Comparison of ENCODE assay signal across 26 cellular contexts in genomic region chr1:112316254-112316653, GRCh38.
"Had no signal": no experiment of that assay in that cellular context is flagged by ENCODE, and none has a peak within 500 bp of the region (broad histone marks: within the 10 kb centered on the region; RNA-seq: fewer than 3 reads in every experiment).

No MANE protein-coding gene starts in this region.

- H3K27ac ChIP-seq: breast epithelium, dorsolateral prefrontal cortex, gastrocnemius medialis, heart right ventricle, suprapubic skin, uterus had no signal

- H3K36me3 ChIP-seq: breast epithelium, gastrocnemius medialis, heart right ventricle, suprapubic skin, tibial nerve, uterus had no signal

- H3K4me1 Mint-ChIP-seq: activated B cell treated with CpG ODN at 0.5 μM for 24 hours; activated CD4-positive, alpha-beta T cell treated with anti-CD3 and anti-CD28 coated beads for 36 hours had no signal

- H3K4me3 ChIP-seq: breast epithelium, dorsolateral prefrontal cortex, gastrocnemius medialis, heart right ventricle, lung, suprapubic skin, tibial nerve, uterus had no signal

- H3K27ac Mint-ChIP-seq: activated B cell treated with CpG ODN at 0.5 μM for 24 hours; activated CD4-positive, alpha-beta T cell treated with anti-CD3 and anti-CD28 coated beads for 36 hours; activated naive CD4-positive, alpha-beta T cell treated with anti-CD3 and anti-CD28 coated beads for 36 hours; activated naive CD8-positive, alpha-beta T cell treated with anti-CD3 and anti-CD28 coated beads, Interleukin-2, amount 10 ng/mL, durations not matched to agents 7 days and 5 days; effector memory CD8-positive, alpha-beta T cell; naive thymus-derived CD4-positive, alpha-beta T cell; stimulated activated naive CD8-positive, alpha-beta T cell treated with anti-CD3 and anti-CD28 coated beads, Interleukin-15, Interleukin-2, amounts not matched to agents 100 ng/mL and 50 ng/mL, for 24 hours had no signal

- H3K27me3 ChIP-seq: breast epithelium, suprapubic skin, tibial nerve, uterus had no signal

- H3K9me3 Mint-ChIP-seq: activated B cell treated with CpG ODN at 0.5 μM for 24 hours; activated naive CD4-positive, alpha-beta T cell treated with anti-CD3 and anti-CD28 coated beads for 36 hours; activated naive CD8-positive, alpha-beta T cell treated with anti-CD3 and anti-CD28 coated beads, Interleukin-2, amount 10 ng/mL, durations not matched to agents 7 days and 5 days; central memory CD8-positive, alpha-beta T cell; effector memory CD8-positive, alpha-beta T cell; naive thymus-derived CD4-positive, alpha-beta T cell; neural crest cell; stimulated activated naive CD8-positive, alpha-beta T cell treated with anti-CD3 and anti-CD28 coated beads, Interleukin-15, Interleukin-2, amounts not matched to agents 100 ng/mL and 50 ng/mL, for 24 hours had no signal

- H3K4me1 ChIP-seq: gastrocnemius medialis, uterus had no signal

- H3K9me3 ChIP-seq: breast epithelium, gastrocnemius medialis, heart right ventricle, suprapubic skin, tibial nerve, uterus had no signal

- H3K4me3 Mint-ChIP-seq: activated B cell treated with CpG ODN at 0.5 μM for 24 hours; activated CD4-positive, alpha-beta T cell treated with anti-CD3 and anti-CD28 coated beads for 36 hours; activated naive CD4-positive, alpha-beta T cell treated with anti-CD3 and anti-CD28 coated beads for 36 hours; activated naive CD8-positive, alpha-beta T cell treated with anti-CD3 and anti-CD28 coated beads, Interleukin-2, amount 10 ng/mL, durations not matched to agents 7 days and 5 days; central memory CD8-positive, alpha-beta T cell; effector memory CD8-positive, alpha-beta T cell; naive thymus-derived CD4-positive, alpha-beta T cell; neural crest cell; stimulated activated naive CD8-positive, alpha-beta T cell treated with anti-CD3 and anti-CD28 coated beads, Interleukin-15, Interleukin-2, amounts not matched to agents 100 ng/mL and 50 ng/mL, for 24 hours had no signal

- H3K36me3 Mint-ChIP-seq: activated naive CD8-positive, alpha-beta T cell treated with anti-CD3 and anti-CD28 coated beads, Interleukin-2, amount 10 ng/mL, durations not matched to agents 7 days and 5 days; naive thymus-derived CD4-positive, alpha-beta T cell had no signal

- DNase-seq: activated B cell treated with CpG ODN at 0.5 μM for 24 hours; activated CD4-positive, alpha-beta T cell treated with anti-CD3 and anti-CD28 coated beads for 36 hours; activated CD4-positive, alpha-beta T cell treated with anti-CD3 and anti-CD28 coated beads, Interleukin-2, amount 50 U/mL, for 48 hours; activated CD8-positive, alpha-beta memory T cell treated with anti-CD3 and anti-CD28 coated beads, Interleukin-2, amount 50 U/mL, for 48 hours; activated effector memory CD4-positive, alpha-beta T cell treated with Interleukin-2 at 50 U/mL for 16 hours; activated naive CD4-positive, alpha-beta T cell treated with anti-CD3 and anti-CD28 coated beads for 36 hours; activated naive CD8-positive, alpha-beta T cell treated with anti-CD3 and anti-CD28 coated beads, Interleukin-2, amount 10 ng/mL, durations not matched to agents 7 days and 5 days; activated T-cell treated with anti-CD3 and anti-CD28 coated beads, Interleukin-2, amount 50 U/mL, for 48 hours; amniotic stem cell; dorsolateral prefrontal cortex; effector memory CD8-positive, alpha-beta T cell; gastrocnemius medialis; heart right ventricle; naive thymus-derived CD4-positive, alpha-beta T cell; occipital lobe; stimulated activated CD4-positive, alpha-beta T cell treated with anti-CD3 and anti-CD28 coated beads, Interleukin-4, amount 100 ng/mL, for 4 hours; T-helper 1 cell; uterus had no signal

- ATAC-seq: activated CD4-positive, alpha-beta T cell treated with anti-CD3 and anti-CD28 coated beads for 36 hours; effector memory CD8-positive, alpha-beta T cell; esophagus mucosa; gastrocnemius medialis; heart right ventricle; naive thymus-derived CD4-positive, alpha-beta T cell had no signal
